ENCODE assay signal across 9 cellular contexts in the genomic region with DNA sequence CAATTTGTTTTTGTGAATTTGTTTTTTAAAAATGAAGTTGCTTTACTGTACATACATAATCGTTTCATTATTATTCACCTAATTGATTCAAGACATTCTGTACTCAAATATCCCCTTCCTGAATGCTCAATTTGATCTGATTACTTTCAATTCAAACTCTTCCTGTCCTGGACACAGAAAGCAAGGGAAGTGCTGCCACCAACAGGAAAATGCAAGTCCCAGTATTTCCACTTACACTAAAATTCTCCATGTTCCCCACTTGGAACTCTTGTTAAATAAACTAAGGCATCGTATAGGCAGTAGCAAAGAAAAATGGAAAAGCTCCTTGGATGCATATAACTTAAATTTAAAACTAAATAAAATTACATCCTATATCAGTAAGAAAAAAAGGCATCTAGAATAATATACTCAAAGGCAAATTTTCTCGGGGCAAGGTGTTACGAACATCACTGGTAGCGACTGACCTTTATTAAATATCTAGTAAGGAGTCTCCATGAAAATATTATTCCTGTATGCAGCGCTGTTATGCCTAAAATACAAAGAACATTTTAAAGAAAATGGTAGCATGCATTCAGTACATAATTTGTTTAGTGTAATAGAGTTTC.
DNase-seq lines count a peak whose midpoint lies in the region; ATAC-seq and TF ChIP-seq lines count a peak whose summit lies in the region.
"Had no signal": no experiment of that assay in that cellular context is flagged by ENCODE, and none has a peak within 500 bp of the region (broad histone marks: within the 10 kb centered on the region; RNA-seq: fewer than 3 reads in every experiment).

No MANE protein-coding gene starts in this region.

- H4K20me1 ChIP-seq in DOHH2 (ENCODE audit: control insufficient read depth, insufficient read depth, low read depth, low read length) (no peaks in the 10 kb centered on the region), Loucy (ENCODE audit: insufficient read depth, low read length, poor library complexity, severe bottlenecking) (no peaks in the 10 kb centered on the region)

- H2BK12ac ChIP-seq in mesenchymal stem cell (ENCODE audit: low read length in 2 of 2), result no peak overlapping the region

- TF ChIP-seq CTCF in DOHH2 (IDR thresholded peaks at IDR 0.05; ENCODE audit: low read depth, low read length, poor library complexity, severe bottlenecking) (peak; percentile 28), Loucy (conservative IDR thresholded peaks at IDR 0.05; ENCODE audit: low read length) (peak; percentile 80), astrocyte of the cerebellum (IDR thresholded peaks at IDR 0.05; ENCODE audit: low read depth, low read length, missing control alignments) (peak; percentile 53), omental fat pad (IDR thresholded peaks at IDR 0.05) (no peak)

- ATAC-seq in omental fat pad (ENCODE audit: low FRiP score) (no peak), HG02642 (IDR thresholded peaks at IDR 0.05; ENCODE audit: poor library complexity, unreplicated experiment) (no peak)

- no peak overlapping the region for H2BK5ac ChIP-seq in mesenchymal stem cell (ENCODE audit: low read depth, low read length, poor library complexity, severe bottlenecking)

- H2AK5ac ChIP-seq in mesenchymal stem cell (ENCODE audit: low read length, severe bottlenecking), result no peak overlapping the region

- H4K8ac ChIP-seq in mesenchymal stem cell (ENCODE audit: low read length), result no peak overlapping the region

- no peak overlapping the region for H3K4me2 ChIP-seq in DOHH2 (ENCODE audit: low read length)
- H3K4me2 ChIP-seq in Loucy (ENCODE audit: low read depth, low read length, poor library complexity, severe bottlenecking), result peak overlapping the region; percentile 10
- no peak overlapping the region for H3K4me2 ChIP-seq in mesenchymal stem cell (ENCODE audit: low read length, poor library complexity, severe bottlenecking)

- H3K9me2 ChIP-seq in DOHH2 (replicated peaks; ENCODE audit: control insufficient read depth, low read length), result no peaks in the 10 kb centered on the region
- H3K9me2 ChIP-seq in Loucy (replicated peaks; ENCODE audit: low read depth, low read length), result no peaks in the 10 kb centered on the region

- no peak overlapping the region for H2BK120ac ChIP-seq in mesenchymal stem cell (ENCODE audit: low read depth, low read length)

- H3K27me3 ChIP-seq in DOHH2 (ENCODE audit: control insufficient read depth, low read length) (peaks cover 1% of the 10 kb centered on the region; the same call in 1 of the 2 replicates), Loucy (ENCODE audit: insufficient read depth, low read length, poor library complexity, severe bottlenecking) (no peaks in the 10 kb centered on the region), mesenchymal stem cell (ENCODE audit: control insufficient read depth in 1 of 2, insufficient read depth in 1 of 2, low read length in 2 of 2) (peaks cover 0 to 15% of the 10 kb centered on the region in 2 experiments)

- no peaks in the 10 kb centered on the region for H3K9me3 ChIP-seq in DOHH2 (ENCODE audit: control insufficient read depth, insufficient read depth, low read length)
- no peaks in the 10 kb centered on the region for H3K9me3 ChIP-seq in Loucy (ENCODE audit: insufficient read depth, low read depth, low read length)
- H3K9me3 ChIP-seq in mesenchymal stem cell (ENCODE audit: control insufficient read depth, low read length), result no peaks in the 10 kb centered on the region

- H3F3A ChIP-seq in DOHH2 (ENCODE audit: control insufficient read depth, insufficient read depth), result no peaks in the 10 kb centered on the region
- no peaks in the 10 kb centered on the region for H3F3A ChIP-seq in Loucy (ENCODE audit: low read depth)

- no peak overlapping the region for H3K14ac ChIP-seq in mesenchymal stem cell (ENCODE audit: low read length in 2 of 2)

- H3K36me3 ChIP-seq in DOHH2 (ENCODE audit: control insufficient read depth, low read length) (no peaks in the 10 kb centered on the region), Loucy (ENCODE audit: insufficient read depth, low read length) (no peaks in the 10 kb centered on the region), mesenchymal stem cell (ENCODE audit: control insufficient read depth in 1 of 2, insufficient read depth in 2 of 2, low read depth in 1 of 2, low read length in 2 of 2) (no peaks in the 10 kb centered on the region)

- H2AFZ ChIP-seq in Loucy (ENCODE audit: low read length) (peak overlapping the region; percentile 72), mesenchymal stem cell (ENCODE audit: low read depth, low read length) (no peak overlapping the region)

- no peak overlapping the region for H3K23ac ChIP-seq in mesenchymal stem cell (ENCODE audit: low read length in 2 of 2)

- no peaks in the 10 kb centered on the region for H3K79me2 ChIP-seq in DOHH2 (ENCODE audit: control insufficient read depth, low read length)
- H3K79me2 ChIP-seq in Loucy (ENCODE audit: insufficient read depth, low read length), result no peaks in the 10 kb centered on the region

- H3K4me3 ChIP-seq in DOHH2 (ENCODE audit: low read length) (no peak overlapping the region), Loucy (ENCODE audit: low read length, poor library complexity, severe bottlenecking) (no peak overlapping the region), astrocyte of the cerebellum (ENCODE audit: low read depth, low read length) (no peak overlapping the region), mesenchymal stem cell (ENCODE audit: insufficient read depth in 1 of 2, low read depth in 1 of 2, low read length in 2 of 2) (no peak overlapping the region)

- 71% methylated on average over 4 of the region's 6 CpGs for WGBS in mesenchymal stem cell

- H3K4me1 ChIP-seq in DOHH2 (ENCODE audit: control insufficient read depth, low read length), result no peaks in the 10 kb centered on the region
- no peaks in the 10 kb centered on the region for H3K4me1 ChIP-seq in Loucy (ENCODE audit: insufficient read depth, low read length, poor library complexity, severe bottlenecking)
- H3K4me1 ChIP-seq in mesenchymal stem cell (ENCODE audit: control insufficient read depth, insufficient read depth, low read depth, low read length), result peaks cover 1% of the 10 kb centered on the region

- H3K18ac ChIP-seq in mesenchymal stem cell (ENCODE audit: low read depth in 1 of 2, low read length in 2 of 2), result no peak overlapping the region

- H3K27ac ChIP-seq in DOHH2 (ENCODE audit: low read depth, low read length), result no peak overlapping the region
- no peak overlapping the region for H3K27ac ChIP-seq in mesenchymal stem cell (ENCODE audit: low read length, poor library complexity, severe bottlenecking)

- H3K4ac ChIP-seq in mesenchymal stem cell (ENCODE audit: low read depth in 1 of 2, low read length in 2 of 2), result no peak overlapping the region

- H2BK15ac ChIP-seq in mesenchymal stem cell (ENCODE audit: low read depth, poor library complexity, severe bottlenecking), result no peak overlapping the region

- H3K9ac ChIP-seq in Loucy (ENCODE audit: low read depth, low read length, poor library complexity, severe bottlenecking) (no peak overlapping the region), mesenchymal stem cell (ENCODE audit: low read length) (no peak overlapping the region)

- DNase-seq in astrocyte of the cerebellum (ENCODE audit: low read depth), result peak; percentile 11
- peak; percentile 5 for DNase-seq in mesenchymal stem cell
- no peak for DNase-seq in ecto neural progenitor cell (ENCODE audit: low spot score)
- no peak for DNase-seq in omental fat pad (ENCODE audit: low spot score)
- no peak for DNase-seq in stimulated activated CD4-positive, alpha-beta T cell treated with anti-CD3 and anti-CD28 coated beads, Interleukin-4, amount 100 ng/mL, for 4 hours
- DNase-seq: activated CD4-positive, alpha-beta T cell treated with anti-CD3 and anti-CD28 coated beads for 1 hour had no signal

- no peak overlapping the region for H4K91ac ChIP-seq in mesenchymal stem cell (ENCODE audit: low read length)

- no peaks in the 10 kb centered on the region for H3K79me1 ChIP-seq in mesenchymal stem cell (replicated peaks; ENCODE audit: low read length, poor library complexity, severe bottlenecking)

- in situ Hi-C loops in astrocyte of the cerebellum (cut with HindIII; ENCODE audit: low sequenced_read_pairs), result no loop called here

Comparison
In these comparisons a context has a peak if more than half of its experiments do, and no peak if none do; other contexts are left out.
1. CTCF ChIP-seq: peak in DOHH2 (single experiment), Loucy (single experiment) and astrocyte of the cerebellum (single experiment); none in omental fat pad (0 of 3).
2. DNase-seq: peak in astrocyte of the cerebellum (single experiment) and mesenchymal stem cell (single experiment); none in ecto neural progenitor cell (single experiment), omental fat pad (single experiment) and stimulated activated CD4-positive, alpha-beta T cell treated with anti-CD3 and anti-CD28 coated beads, Interleukin-4, amount 100 ng/mL, for 4 hours (0 of 2).